In the genomic region with DNA sequence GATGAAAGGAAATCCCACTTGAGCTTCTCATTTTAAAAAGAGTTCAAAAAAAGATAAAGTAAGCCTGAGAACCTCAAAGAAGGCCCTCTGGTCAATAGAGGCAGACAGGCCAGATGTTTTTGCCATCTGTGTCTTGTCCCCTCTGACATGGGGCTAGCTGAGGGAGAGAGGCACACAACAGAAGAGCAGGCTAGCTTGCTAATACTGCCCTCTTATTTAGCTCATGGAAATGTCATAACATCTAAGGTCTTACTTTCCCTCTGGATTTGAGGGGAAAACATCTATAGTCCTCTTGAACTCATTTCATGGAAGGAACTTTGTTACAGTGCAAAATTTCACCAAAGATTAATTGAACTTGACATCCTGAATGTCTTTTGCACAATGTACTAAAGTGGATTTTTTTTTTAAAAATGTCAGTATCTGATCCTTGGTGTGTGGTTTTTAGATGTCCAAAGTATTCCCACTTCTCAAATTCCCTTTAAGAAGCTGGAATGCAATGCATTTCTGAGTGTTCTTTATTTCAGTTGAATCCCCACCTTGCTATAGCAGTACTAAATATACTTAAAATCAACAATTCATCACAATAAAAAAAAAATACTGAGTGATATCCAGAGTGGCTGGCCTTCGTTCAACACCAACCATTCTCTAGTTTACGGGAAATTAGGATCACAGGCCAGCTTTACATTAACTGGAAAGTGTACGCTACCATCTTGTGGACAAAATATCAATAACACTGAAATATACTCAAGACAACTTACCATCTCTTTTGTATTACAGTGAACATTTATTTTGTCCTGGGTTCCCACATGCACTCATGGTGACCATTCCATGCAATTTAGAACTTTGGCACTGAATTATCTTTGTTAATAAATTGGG, we compare ENCODE assay signal across 1 cellular context.
TF ChIP-seq lines count a peak whose summit lies in the region.

No MANE protein-coding gene starts in this region.

TF ChIP-seq in Ishikawa, 13 proteins besides CTCF, POLR2A, EP300 and RAD21 (continued from another document):
- no peak for TF ChIP-seq MAX (IDR thresholded peaks at IDR 0.05)
